9 cellular contexts compared by ENCODE assay signal in the genomic region with DNA sequence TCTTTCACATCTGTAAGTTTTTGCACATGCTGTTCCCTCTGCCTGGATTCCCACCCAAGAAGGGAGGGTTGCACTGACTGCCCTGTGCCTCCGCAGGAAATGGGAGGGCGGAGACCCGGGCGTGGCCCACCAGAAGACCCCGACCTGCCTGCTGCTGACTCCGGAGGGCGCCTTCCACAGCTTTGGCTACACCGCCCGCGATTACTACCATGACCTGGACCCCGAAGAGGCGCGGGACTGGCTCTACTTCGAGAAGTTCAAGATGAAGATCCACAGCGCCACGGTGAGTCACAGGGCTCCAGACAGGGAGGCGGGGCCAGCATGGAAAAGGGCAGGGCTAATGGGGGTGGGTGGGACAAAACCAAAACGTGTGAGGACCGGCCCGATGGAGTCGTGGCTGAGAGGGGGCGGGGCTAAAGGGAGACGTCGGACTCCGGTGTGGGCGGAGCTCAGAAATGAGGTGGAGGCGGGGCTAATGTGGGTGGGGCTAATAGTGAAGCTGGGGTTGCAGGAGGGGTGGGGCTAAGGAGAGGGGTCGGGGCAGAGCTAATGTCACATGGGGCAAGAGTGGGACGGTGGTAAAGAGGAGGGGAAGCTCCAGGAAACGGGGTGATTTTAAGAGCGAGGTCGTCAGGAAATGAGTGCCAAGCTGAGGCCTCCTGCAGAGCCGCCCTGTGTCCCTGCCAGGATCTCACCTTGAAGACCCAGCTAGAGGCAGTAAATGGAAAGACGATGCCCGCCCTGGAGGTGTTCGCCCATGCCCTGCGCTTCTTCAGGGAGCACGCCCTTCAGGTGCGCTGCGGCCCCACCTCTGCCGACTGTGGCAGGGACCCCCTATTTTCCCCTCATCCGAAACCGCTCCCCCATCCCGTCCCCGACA. TPM values are rescaled to one million over a fixed set of nuclear protein-coding genes. Genes with fewer than 3 reads are reported as not detected.
DNase-seq lines count a peak whose midpoint lies in the region; ATAC-seq and TF ChIP-seq lines count a peak whose summit lies in the region.
"Had no signal": no experiment of that assay in that cellular context is flagged by ENCODE, and none has a peak within 500 bp of the region (broad histone marks: within the 10 kb centered on the region; RNA-seq: fewer than 3 reads in every experiment).

No MANE protein-coding gene starts in this region.

- DNase-seq in DMS153 treated with DMSO at 0.1 percent for 48 hours (lab: John Stamatoyannopoulos, UW; ENCODE audit: unreplicated experiment) (peak; percentile 67), NB4 (ENCODE audit: low read depth) (peak; percentile 87), testis (peak; percentile 78), SKM-1 treated with dmso at 0.1 percent for 144 hours (lab: John Stamatoyannopoulos, UW; ENCODE audit: unreplicated experiment) (no peak)
- DNase-seq in activated CD4-positive, alpha-beta T cell treated with anti-CD3 and anti-CD28 coated beads for 4 hours, result peak; percentile 79 to 83
- peak in 8 of 9 donors; percentile 50 to 76 (median 66) for DNase-seq in naive thymus-derived CD4-positive, alpha-beta T cell

- H3K4me3 ChIP-seq in NB4 (ENCODE audit: low read depth, low read length) (no peak overlapping the region), duodenal mucosa (ENCODE audit: low read depth in 1 of 2, low read length in 2 of 2) (peak overlapping the region; percentile 49 to 50), testis (peak overlapping the region; percentile 26)
- peak overlapping the region; percentile 24 for H3K4me3 ChIP-seq in naive thymus-derived CD4-positive, alpha-beta T cell (ENCODE audit: low read length)

- TF ChIP-seq POLR2A in NB4 (IDR thresholded peaks at IDR 0.05; ENCODE audit: extremely low read depth, insufficient read length) (no peak), testis (IDR thresholded peaks at IDR 0.05) (no peak)

- CTCF ChIA-PET in naive thymus-derived CD4-positive, alpha-beta T cell (lab: Charles Lee), result no interaction called here

- H3K27me3 Mint-ChIP-seq in naive thymus-derived CD4-positive, alpha-beta T cell, result peaks cover 0 to 13% (median 7%) of the 10 kb centered on the region in 5 donors

- H3K27ac ChIP-seq in duodenal mucosa (ENCODE audit: low read depth, low read length) (no peak overlapping the region), testis (no peak overlapping the region)
- H3K27ac ChIP-seq in naive thymus-derived CD4-positive, alpha-beta T cell (ENCODE audit: low read depth, low read length), result no peak overlapping the region

- H3K9ac ChIP-seq in duodenal mucosa (ENCODE audit: low read depth in 1 of 2, low read length in 2 of 2), result no peak overlapping the region

- peak overlapping the region in 2 of 9 donors; percentile 62 to 76 for H3K27ac Mint-ChIP-seq in naive thymus-derived CD4-positive, alpha-beta T cell

- H3K4me3 Mint-ChIP-seq in naive thymus-derived CD4-positive, alpha-beta T cell, result peak overlapping the region; percentile 27 to 86 (median 70)

- H3K4me1 Mint-ChIP-seq in naive thymus-derived CD4-positive, alpha-beta T cell, result peaks cover 0 to 16% (median 12%) of the 10 kb centered on the region in 7 donors

- peak; percentile 85 for ATAC-seq in naive thymus-derived CD4-positive, alpha-beta T cell
- no peak for ATAC-seq in GM18873 (IDR thresholded peaks at IDR 0.05; ENCODE audit: low FRiP score, unreplicated experiment)

- H3K9me3 ChIP-seq in duodenal mucosa (ENCODE audit: control insufficient read depth in 1 of 2, low read length in 2 of 2) (no peaks in the 10 kb centered on the region), testis (no peaks in the 10 kb centered on the region)
- H3K9me3 ChIP-seq in naive thymus-derived CD4-positive, alpha-beta T cell (ENCODE audit: control insufficient read depth in 2 of 3, low read length in 3 of 3), result no peaks in the 10 kb centered on the region

- H3K4me1 ChIP-seq in duodenal mucosa (ENCODE audit: control insufficient read depth in 1 of 2, insufficient read depth in 2 of 2, low read length in 2 of 2) (peaks cover 24 to 34% of the 10 kb centered on the region in 2 donors), testis (no peaks in the 10 kb centered on the region)
- peaks cover 3 to 10% of the 10 kb centered on the region in 2 donors for H3K4me1 ChIP-seq in naive thymus-derived CD4-positive, alpha-beta T cell (ENCODE audit: control insufficient read depth in 2 of 2, insufficient read depth in 2 of 2, low read length in 2 of 2)

- TF ChIP-seq CTCF in NB4 (IDR thresholded peaks at IDR 0.05; ENCODE audit: low read depth, low read length), result peak; percentile 2
- no peak for TF ChIP-seq CTCF in testis (IDR thresholded peaks at IDR 0.05)

- POLR2A ChIA-PET in naive thymus-derived CD4-positive, alpha-beta T cell (lab: Charles Lee), result interaction anchor here (0.5 to 1.1 kb wide), 2 partner anchors 22 to 110 kb away, joined by 3 read pairs; a partner anchor contains a TSS

- H3K9me3 Mint-ChIP-seq in naive thymus-derived CD4-positive, alpha-beta T cell, result no peaks in the 10 kb centered on the region

- intact Hi-C loops in naive thymus-derived CD4-positive, alpha-beta T cell (cut with micrococcal nuclease), result no loop called here
- intact Hi-C loops in testis (cut with DNase I; ENCODE audit: low total_unique reads), result no loop called here

- WGBS in testis, 2 donors, result 40 to 45% methylated on average over 33 to 45 of the region's 45 CpGs

- no peaks in the 10 kb centered on the region for H3K36me3 Mint-ChIP-seq in naive thymus-derived CD4-positive, alpha-beta T cell

- H3K36me3 ChIP-seq in duodenal mucosa (ENCODE audit: control insufficient read depth in 1 of 2, insufficient read depth in 2 of 2, low read length in 2 of 2) (no peaks in the 10 kb centered on the region), testis (ENCODE audit: low read depth, missing control alignments) (no peaks in the 10 kb centered on the region)
- H3K36me3 ChIP-seq in naive thymus-derived CD4-positive, alpha-beta T cell (ENCODE audit: control insufficient read depth in 2 of 3, insufficient read depth in 3 of 3, low read length in 3 of 3), result no peaks in the 10 kb centered on the region

- H3K27me3 ChIP-seq in duodenal mucosa (ENCODE audit: control insufficient read depth in 1 of 2, insufficient read depth in 2 of 2, low read length in 2 of 2), result no peaks in the 10 kb centered on the region
- no peaks in the 10 kb centered on the region for H3K27me3 ChIP-seq in naive thymus-derived CD4-positive, alpha-beta T cell (ENCODE audit: control insufficient read depth in 2 of 2, insufficient read depth in 2 of 2, low read length in 2 of 2)
- H3K27me3 ChIP-seq in testis, result no peaks in the 10 kb centered on the region

RNA-seq across cellular contexts. Expression of a gene that starts 12.6 kb away (rescaled TPM):
- not detected for total RNA-seq in naive thymus-derived CD4-positive, alpha-beta T cell
- under 1 TPM; 0.09 to 0.20 TPM for polyA plus RNA-seq in naive thymus-derived CD4-positive, alpha-beta T cell
- 10 to 100 TPM; 10.7 to 11.1 TPM for total RNA-seq in testis
- polyA plus RNA-seq in testis (ENCODE audit: insufficient read depth, low read depth, low replicate concordance), result 8.0 TPM
- total RNA-seq: mononuclear cell had no signal

RNA-seq across cellular contexts. Expression of a gene that starts 22.5 kb away (rescaled TPM):
- 10 to 100 TPM; 14.0 to 27.4 (median 18.4) TPM for total RNA-seq in naive thymus-derived CD4-positive, alpha-beta T cell
- 10 to 100 TPM; 20.7 to 21.7 TPM for polyA plus RNA-seq in naive thymus-derived CD4-positive, alpha-beta T cell
- 10 to 100 TPM; 17.6 to 19.7 TPM for total RNA-seq in testis
- 36.5 TPM for polyA plus RNA-seq in testis (ENCODE audit: insufficient read depth, low read depth, low replicate concordance)

RNA-seq across cellular contexts. Expression of a gene that starts 32.6 kb away (rescaled TPM):
- 1 to 10 TPM in 2 of 5 experiments, under 1 TPM in 2, not detected in 1; 0.34 to 2.1 (median 1.1) TPM for total RNA-seq in naive thymus-derived CD4-positive, alpha-beta T cell
- polyA plus RNA-seq in naive thymus-derived CD4-positive, alpha-beta T cell, result not detected
- total RNA-seq in testis, result 1 to 10 TPM; 4.3 to 9.4 TPM
- 6.6 TPM for polyA plus RNA-seq in testis (ENCODE audit: insufficient read depth, low read depth, low replicate concordance)

RNA-seq across cellular contexts. Expression of a gene that starts 36.2 kb away (rescaled TPM):
- under 1 TPM in 3 of 5 experiments, not detected in 2; 0.24 to 0.32 (median 0.29) TPM for total RNA-seq in naive thymus-derived CD4-positive, alpha-beta T cell
- polyA plus RNA-seq in naive thymus-derived CD4-positive, alpha-beta T cell, result not detected
- 10 to 100 TPM in 1 of 2 donors, 1 to 10 TPM in 1; 9.8 to 12.1 TPM for total RNA-seq in testis
- polyA plus RNA-seq in testis (ENCODE audit: insufficient read depth, low read depth, low replicate concordance), result 28.8 TPM
- total RNA-seq: mononuclear cell had no signal

RNA-seq across cellular contexts. Expression of a gene that starts 41.5 kb away (rescaled TPM):
- 10 to 100 TPM; 35.3 to 73.6 (median 50.0) TPM for total RNA-seq in naive thymus-derived CD4-positive, alpha-beta T cell
- polyA plus RNA-seq in naive thymus-derived CD4-positive, alpha-beta T cell, result 1 to 10 TPM; 1.3 to 1.8 TPM
- total RNA-seq in testis, result 10 to 100 TPM; 32.2 to 44.1 TPM
- 24.8 TPM for polyA plus RNA-seq in testis (ENCODE audit: insufficient read depth, low read depth, low replicate concordance)

Comparison
In these comparisons a context has a peak if more than half of its experiments do, and no peak if none do; other contexts are left out.
1. RNA of a gene that starts 12.6 kb away (total RNA-seq): 10.7 to 11.1 TPM in testis; not detected in naive thymus-derived CD4-positive, alpha-beta T cell; every median in the first group is over 10 times any median in the second.